1 cellular context compared by ENCODE assay signal in the genomic region with DNA sequence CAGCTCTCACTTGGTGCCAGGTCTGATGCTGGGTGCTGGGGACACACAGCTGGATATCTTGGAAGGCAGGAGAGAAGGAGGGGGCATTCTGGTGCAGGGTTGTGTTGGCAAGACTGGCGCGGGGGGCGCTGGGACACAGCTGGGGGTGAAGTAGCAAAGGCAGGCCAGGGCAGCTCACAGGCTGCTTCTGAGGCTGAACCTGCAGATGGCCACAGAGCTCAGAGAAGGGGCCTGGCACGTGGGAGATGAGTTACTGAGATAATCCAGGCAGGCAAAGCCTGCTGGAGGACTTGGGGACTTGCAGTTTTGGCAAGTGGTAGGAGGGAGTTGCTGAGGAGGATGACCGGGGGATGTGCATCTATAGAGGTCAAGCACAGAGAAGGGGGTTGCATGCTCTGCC.
TF ChIP-seq lines count a peak whose summit lies in the region.

No MANE protein-coding gene starts in this region.

TF ChIP-seq in GM23338, 12 proteins besides CTCF, POLR2A, EP300 and RAD21 (continued from another document):
- TF ChIP-seq, protein P1, sequence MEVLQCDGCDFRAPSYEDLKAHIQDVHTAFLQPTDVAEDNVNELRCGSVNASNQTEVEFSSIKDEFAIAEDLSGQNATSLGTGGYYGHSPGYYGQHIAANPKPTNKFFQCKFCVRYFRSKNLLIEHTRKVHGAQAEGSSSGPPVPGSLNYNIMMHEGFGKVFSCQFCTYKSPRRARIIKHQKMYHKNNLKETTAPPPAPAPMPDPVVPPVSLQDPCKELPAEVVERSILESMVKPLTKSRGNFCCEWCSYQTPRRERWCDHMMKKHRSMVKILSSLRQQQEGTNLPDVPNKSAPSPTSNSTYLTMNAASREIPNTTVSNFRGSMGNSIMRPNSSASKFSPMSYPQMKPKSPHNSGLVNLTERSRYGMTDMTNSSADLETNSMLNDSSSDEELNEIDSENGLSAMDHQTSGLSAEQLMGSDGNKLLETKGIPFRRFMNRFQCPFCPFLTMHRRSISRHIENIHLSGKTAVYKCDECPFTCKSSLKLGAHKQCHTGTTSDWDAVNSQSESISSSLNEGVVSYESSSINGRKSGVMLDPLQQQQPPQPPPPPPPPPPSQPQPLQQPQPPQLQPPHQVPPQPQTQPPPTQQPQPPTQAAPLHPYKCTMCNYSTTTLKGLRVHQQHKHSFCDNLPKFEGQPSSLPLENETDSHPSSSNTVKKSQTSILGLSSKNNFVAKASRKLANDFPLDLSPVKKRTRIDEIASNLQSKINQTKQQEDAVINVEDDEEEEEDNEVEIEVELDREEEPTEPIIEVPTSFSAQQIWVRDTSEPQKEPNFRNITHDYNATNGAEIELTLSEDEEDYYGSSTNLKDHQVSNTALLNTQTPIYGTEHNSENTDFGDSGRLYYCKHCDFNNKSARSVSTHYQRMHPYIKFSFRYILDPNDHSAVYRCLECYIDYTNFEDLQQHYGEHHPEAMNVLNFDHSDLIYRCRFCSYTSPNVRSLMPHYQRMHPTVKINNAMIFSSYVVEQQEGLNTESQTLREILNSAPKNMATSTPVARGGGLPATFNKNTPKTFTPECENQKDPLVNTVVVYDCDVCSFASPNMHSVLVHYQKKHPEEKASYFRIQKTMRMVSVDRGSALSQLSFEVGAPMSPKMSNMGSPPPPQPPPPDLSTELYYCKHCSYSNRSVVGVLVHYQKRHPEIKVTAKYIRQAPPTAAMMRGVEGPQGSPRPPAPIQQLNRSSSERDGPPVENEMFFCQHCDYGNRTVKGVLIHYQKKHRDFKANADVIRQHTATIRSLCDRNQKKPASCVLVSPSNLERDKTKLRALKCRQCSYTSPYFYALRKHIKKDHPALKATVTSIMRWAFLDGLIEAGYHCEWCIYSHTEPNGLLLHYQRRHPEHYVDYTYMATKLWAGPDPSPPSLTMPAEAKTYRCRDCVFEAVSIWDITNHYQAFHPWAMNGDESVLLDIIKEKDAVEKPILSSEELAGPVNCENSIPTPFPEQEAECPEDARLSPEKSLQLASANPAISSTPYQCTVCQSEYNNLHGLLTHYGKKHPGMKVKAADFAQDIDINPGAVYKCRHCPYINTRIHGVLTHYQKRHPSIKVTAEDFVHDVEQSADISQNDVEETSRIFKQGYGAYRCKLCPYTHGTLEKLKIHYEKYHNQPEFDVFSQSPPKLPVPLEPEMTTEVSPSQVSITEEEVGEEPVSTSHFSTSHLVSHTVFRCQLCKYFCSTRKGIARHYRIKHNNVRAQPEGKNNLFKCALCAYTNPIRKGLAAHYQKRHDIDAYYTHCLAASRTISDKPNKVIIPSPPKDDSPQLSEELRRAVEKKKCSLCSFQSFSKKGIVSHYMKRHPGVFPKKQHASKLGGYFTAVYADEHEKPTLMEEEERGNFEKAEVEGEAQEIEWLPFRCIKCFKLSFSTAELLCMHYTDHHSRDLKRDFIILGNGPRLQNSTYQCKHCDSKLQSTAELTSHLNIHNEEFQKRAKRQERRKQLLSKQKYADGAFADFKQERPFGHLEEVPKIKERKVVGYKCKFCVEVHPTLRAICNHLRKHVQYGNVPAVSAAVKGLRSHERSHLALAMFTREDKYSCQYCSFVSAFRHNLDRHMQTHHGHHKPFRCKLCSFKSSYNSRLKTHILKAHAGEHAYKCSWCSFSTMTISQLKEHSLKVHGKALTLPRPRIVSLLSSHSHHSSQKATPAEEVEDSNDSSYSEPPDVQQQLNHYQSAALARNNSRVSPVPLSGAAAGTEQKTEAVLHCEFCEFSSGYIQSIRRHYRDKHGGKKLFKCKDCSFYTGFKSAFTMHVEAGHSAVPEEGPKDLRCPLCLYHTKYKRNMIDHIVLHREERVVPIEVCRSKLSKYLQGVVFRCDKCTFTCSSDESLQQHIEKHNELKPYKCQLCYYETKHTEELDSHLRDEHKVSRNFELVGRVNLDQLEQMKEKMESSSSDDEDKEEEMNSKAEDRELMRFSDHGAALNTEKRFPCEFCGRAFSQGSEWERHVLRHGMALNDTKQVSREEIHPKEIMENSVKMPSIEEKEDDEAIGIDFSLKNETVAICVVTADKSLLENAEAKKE (CRISPR knock-in tag; IDR thresholded peaks at IDR 0.05), result no peak
